In genomic region chr2:35503311-35503710, GRCh38 we compare ENCODE assay signal across 16 cellular contexts.
"Had no signal": no experiment of that assay in that cellular context is flagged by ENCODE, and none has a peak within 500 bp of the region (broad histone marks: within the 10 kb centered on the region; RNA-seq: fewer than 3 reads in every experiment).

No MANE protein-coding gene starts in this region.

- H3K4me3 ChIP-seq: adrenal gland, cardiac muscle cell, dorsolateral prefrontal cortex, spleen, upper lobe of right lung had no signal

- H3K4me1 ChIP-seq: adrenal gland, spleen, upper lobe of right lung had no signal

- DNase-seq: activated CD4-positive, alpha-beta T cell treated with anti-CD3 and anti-CD28 coated beads for 36 hours; activated CD4-positive, alpha-beta T cell treated with anti-CD3 and anti-CD28 coated beads, Interleukin-2, amount 50 U/mL, for 48 hours; activated gamma-delta T cell treated with Interleukin-2 at 50 U/mL for 16 hours; activated T-cell treated with anti-CD3 and anti-CD28 coated beads for 4 hours; adrenal gland; dorsolateral prefrontal cortex; head of caudate nucleus; kidney; retina; spleen; stimulated activated naive B cell treated with anti-CD40 and anti-IgM and Interleukin-4, amounts not matched to agents 10 μg/mL and 1 μg/mL and 100 μg/mL, for 72 hours; upper lobe of right lung had no signal

- H3K36me3 ChIP-seq: adrenal gland, cardiac muscle cell, spleen, upper lobe of right lung had no signal

- ATAC-seq: activated CD4-positive, alpha-beta T cell treated with anti-CD3 and anti-CD28 coated beads for 36 hours; activated naive CD4-positive, alpha-beta T cell treated with anti-CD3 and anti-CD28 coated beads, Interleukin-2, amount 50 U/mL, for 72 hours; left lobe of liver; stimulated activated naive B cell treated with anti-CD40 and anti-IgM and Interleukin-4, amounts not matched to agents 10 μg/mL and 1 μg/mL and 100 μg/mL, for 72 hours; upper lobe of right lung; WTC11 had no signal

- H3K27me3 ChIP-seq: adrenal gland, cardiac muscle cell, dorsolateral prefrontal cortex, spleen, upper lobe of right lung had no signal

- H3K27ac ChIP-seq: adrenal gland, cardiac muscle cell, dorsolateral prefrontal cortex, upper lobe of right lung had no signal

- H3K9me3 ChIP-seq: adrenal gland, upper lobe of right lung had no signal
